19 cellular contexts compared by ENCODE assay signal in the genomic region with DNA sequence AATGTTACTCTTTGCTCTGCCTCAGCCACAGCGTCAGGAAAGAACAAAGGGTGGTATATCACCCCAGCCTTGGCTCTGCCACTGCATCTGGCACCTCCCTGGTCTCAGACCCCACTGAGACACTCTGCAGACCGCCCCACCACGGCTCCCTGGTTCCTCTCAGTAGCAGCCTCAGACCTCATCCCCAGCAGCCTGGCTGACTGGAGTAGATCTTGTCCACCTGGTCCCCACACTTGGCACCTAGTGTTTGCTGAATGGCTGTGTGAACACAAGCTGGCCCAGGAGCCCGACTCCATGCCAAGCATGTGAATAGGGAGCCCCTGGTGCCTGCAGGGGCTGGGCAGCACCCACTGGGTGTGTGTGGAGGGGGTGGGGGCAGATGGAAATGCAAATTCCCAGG.
"Had no signal": no experiment of that assay in that cellular context is flagged by ENCODE, and none has a peak within 500 bp of the region (broad histone marks: within the 10 kb centered on the region; RNA-seq: fewer than 3 reads in every experiment).

No MANE protein-coding gene starts in this region.

- FAIRE-seq: bronchial epithelial cell had no signal

- H3K27ac ChIP-seq: adrenal gland, gastrocnemius medialis, left ventricle myocardium inferior, psoas muscle, skin epidermis, thoracic aorta, upper lobe of left lung, VCaP had no signal

- ATAC-seq: activated T-cell treated with anti-CD3 and anti-CD28 coated beads, Interleukin-2, amount 50 U/mL, for 72 hours; gastrocnemius medialis; psoas muscle; right cardiac atrium; T-helper 17 cell had no signal

- DNase-seq: activated CD4-positive, alpha-beta T cell treated with anti-CD3 and anti-CD28 coated beads for 1 hour; activated CD8-positive, alpha-beta memory T cell treated with anti-CD3 and anti-CD28 coated beads for 24 hours; activated gamma-delta T cell; activated T-cell treated with anti-CD3 and anti-CD28 coated beads, Interleukin-2, amount 50 U/mL, for 72 hours; adrenal gland; cerebellar nuclear complex; cortex of kidney; gastrocnemius medialis; head of caudate nucleus; left ventricle myocardium inferior; psoas muscle; right cardiac atrium; stimulated activated CD4-positive, alpha-beta T cell treated with anti-CD3 and anti-CD28 coated beads, Interleukin-4, amount 100 ng/mL, for 1 hour; T-helper 17 cell had no signal

- H3K4me1 ChIP-seq: adrenal gland, psoas muscle had no signal

- H3K27me3 ChIP-seq: adrenal gland had no signal

- H3K9me3 ChIP-seq: adrenal gland, gastrocnemius medialis, left ventricle myocardium inferior, psoas muscle, thoracic aorta, upper lobe of left lung had no signal

- H3K4me3 ChIP-seq: adrenal gland, gastrocnemius medialis, left ventricle myocardium inferior, psoas muscle, skin epidermis, thoracic aorta, upper lobe of left lung had no signal
